1 cellular context compared by ENCODE assay signal in the genomic region with DNA sequence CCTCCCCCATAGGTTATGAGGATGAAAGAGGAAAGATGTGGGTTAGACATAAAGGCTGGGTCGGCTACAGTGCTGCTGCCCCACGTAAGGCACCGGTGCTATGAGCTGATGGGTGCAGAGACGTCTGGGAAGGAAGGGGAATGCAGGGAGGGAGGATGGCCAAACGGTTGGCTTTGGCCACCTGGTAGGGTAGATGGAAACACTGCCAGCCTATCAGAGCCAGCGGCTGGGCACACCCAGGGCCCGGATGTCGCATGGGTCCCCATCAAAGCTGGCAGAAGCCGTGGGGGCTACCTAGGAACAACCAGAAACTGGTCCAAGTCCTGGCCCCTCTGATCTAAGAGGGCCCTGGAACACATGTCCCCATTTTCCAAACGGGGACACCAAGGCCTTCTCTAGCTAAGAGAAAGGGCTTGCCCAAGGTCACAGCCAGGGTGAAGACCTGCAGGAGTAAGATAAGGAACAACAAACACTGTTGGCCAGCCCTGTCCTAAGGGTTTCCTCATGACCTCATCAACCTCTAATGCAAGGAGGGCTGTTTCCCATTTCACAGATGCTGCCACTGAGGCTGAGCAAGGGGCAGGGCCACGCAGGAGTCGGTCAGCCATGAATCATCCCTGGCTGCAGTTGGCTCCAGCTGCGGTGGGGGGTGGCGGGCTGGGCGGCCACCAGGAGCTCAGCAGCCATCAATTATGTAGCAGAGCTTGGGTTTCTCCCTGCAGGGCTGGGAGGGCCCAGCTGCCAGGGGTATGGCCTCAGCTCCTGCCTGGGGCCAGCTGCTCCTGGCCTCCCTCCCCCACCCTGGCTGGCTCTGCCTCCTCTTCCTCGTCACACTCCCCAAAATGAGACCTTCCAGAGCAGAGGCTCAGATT.
TF ChIP-seq lines count a peak whose summit lies in the region.

No MANE protein-coding gene starts in this region.

TF ChIP-seq in K562, 482 proteins besides CTCF, POLR2A, EP300 and RAD21 (continued from another document and continues in another):
- TF ChIP-seq MED1 (CRISPR knock-in tag; IDR thresholded peaks at IDR 0.05; ENCODE audit: borderline replicate concordance) (no peak), CHD4 (IDR thresholded peaks at IDR 0.05; ENCODE audit: insufficient read depth, insufficient replicate concordance, low read depth, low read length, poor library complexity, severe bottlenecking) (peak; percentile 77), PCBP2 (IDR thresholded peaks at IDR 0.05; ENCODE audit: low read depth, low read length, poor library complexity, severe bottlenecking) (no peak), FOXM1 (IDR thresholded peaks at IDR 0.05; ENCODE audit: low read depth) (peak; percentile 63; the same call in 1 of the 2 replicates), FOXM1 (CRISPR knock-in tag; IDR thresholded peaks at IDR 0.05; ENCODE audit: low read depth) (no peak; the same call in 1 of the 2 replicates), CSDE1 (IDR thresholded peaks at IDR 0.05) (no peak), FIP1L1 (IDR thresholded peaks at IDR 0.05; ENCODE audit: low read depth, low read length, poor library complexity, severe bottlenecking) (no peak), C11orf30 (IDR thresholded peaks at IDR 0.05; ENCODE audit: low read depth) (no peak), POLR2AphosphoS5 (IDR thresholded peaks at IDR 0.05; ENCODE audit: control insufficient read depth, insufficient read depth, low read depth, low read length) (peak; percentile 73; the same call in 1 of the 2 replicates), CHCHD3 (CRISPR knock-in tag; IDR thresholded peaks at IDR 0.05) (no peak), TCFL5 (CRISPR knock-in tag; conservative IDR thresholded peaks at IDR 0.05) (no peak), RFX1 (IDR thresholded peaks at IDR 0.05) (no peak), HDAC8 (tag; IDR thresholded peaks at IDR 0.05) (no peak), BCL6 (CRISPR knock-in tag; IDR thresholded peaks at IDR 0.05) (no peak), HOXB6 (CRISPR knock-in tag; IDR thresholded peaks at IDR 0.05; ENCODE audit: borderline replicate concordance) (no peak), SMARCA4 (IDR thresholded peaks at IDR 0.05) (peak; percentile 83), HNRNPH1 (optimal IDR thresholded peaks at IDR 0.05; ENCODE audit: low read depth, low read length) (no peak), NR2C2 (CRISPR knock-in tag; IDR thresholded peaks at IDR 0.05) (0 out of 2 replicates have a peak, but pooled peaks have one; percentile 18), NR2C2 (tag; IDR thresholded peaks at IDR 0.05) (no peak; the same call in 1 of the 2 replicates), ARID1B (IDR thresholded peaks at IDR 0.05) (peak; percentile 92), POLR2AphosphoS2 (IDR thresholded peaks at IDR 0.05; ENCODE audit: low read length) (no peak), ZNF224 (CRISPR knock-in tag; IDR thresholded peaks at IDR 0.05) (no peak), ZNF785 (CRISPR knock-in tag; IDR thresholded peaks at IDR 0.05) (no peak)
- TF ChIP-seq, protein P1, sequence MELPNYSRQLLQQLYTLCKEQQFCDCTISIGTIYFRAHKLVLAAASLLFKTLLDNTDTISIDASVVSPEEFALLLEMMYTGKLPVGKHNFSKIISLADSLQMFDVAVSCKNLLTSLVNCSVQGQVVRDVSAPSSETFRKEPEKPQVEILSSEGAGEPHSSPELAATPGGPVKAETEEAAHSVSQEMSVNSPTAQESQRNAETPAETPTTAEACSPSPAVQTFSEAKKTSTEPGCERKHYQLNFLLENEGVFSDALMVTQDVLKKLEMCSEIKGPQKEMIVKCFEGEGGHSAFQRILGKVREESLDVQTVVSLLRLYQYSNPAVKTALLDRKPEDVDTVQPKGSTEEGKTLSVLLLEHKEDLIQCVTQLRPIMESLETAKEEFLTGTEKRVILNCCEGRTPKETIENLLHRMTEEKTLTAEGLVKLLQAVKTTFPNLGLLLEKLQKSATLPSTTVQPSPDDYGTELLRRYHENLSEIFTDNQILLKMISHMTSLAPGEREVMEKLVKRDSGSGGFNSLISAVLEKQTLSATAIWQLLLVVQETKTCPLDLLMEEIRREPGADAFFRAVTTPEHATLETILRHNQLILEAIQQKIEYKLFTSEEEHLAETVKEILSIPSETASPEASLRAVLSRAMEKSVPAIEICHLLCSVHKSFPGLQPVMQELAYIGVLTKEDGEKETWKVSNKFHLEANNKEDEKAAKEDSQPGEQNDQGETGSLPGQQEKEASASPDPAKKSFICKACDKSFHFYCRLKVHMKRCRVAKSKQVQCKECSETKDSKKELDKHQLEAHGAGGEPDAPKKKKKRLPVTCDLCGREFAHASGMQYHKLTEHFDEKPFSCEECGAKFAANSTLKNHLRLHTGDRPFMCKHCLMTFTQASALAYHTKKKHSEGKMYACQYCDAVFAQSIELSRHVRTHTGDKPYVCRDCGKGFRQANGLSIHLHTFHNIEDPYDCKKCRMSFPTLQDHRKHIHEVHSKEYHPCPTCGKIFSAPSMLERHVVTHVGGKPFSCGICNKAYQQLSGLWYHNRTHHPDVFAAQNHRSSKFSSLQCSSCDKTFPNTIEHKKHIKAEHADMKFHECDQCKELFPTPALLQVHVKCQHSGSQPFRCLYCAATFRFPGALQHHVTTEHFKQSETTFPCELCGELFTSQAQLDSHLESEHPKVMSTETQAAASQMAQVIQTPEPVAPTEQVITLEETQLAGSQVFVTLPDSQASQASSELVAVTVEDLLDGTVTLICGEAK (IDR thresholded peaks at IDR 0.05), result no peak
- TF ChIP-seq, protein P1 (CRISPR knock-in tag; IDR thresholded peaks at IDR 0.05), result no peak
- TF ChIP-seq, protein P2, sequence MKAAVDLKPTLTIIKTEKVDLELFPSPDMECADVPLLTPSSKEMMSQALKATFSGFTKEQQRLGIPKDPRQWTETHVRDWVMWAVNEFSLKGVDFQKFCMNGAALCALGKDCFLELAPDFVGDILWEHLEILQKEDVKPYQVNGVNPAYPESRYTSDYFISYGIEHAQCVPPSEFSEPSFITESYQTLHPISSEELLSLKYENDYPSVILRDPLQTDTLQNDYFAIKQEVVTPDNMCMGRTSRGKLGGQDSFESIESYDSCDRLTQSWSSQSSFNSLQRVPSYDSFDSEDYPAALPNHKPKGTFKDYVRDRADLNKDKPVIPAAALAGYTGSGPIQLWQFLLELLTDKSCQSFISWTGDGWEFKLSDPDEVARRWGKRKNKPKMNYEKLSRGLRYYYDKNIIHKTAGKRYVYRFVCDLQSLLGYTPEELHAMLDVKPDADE (conservative IDR thresholded peaks at IDR 0.05; ENCODE audit: control insufficient read depth, low read depth, low read length), result peak; percentile 64
- TF ChIP-seq, protein P3, sequence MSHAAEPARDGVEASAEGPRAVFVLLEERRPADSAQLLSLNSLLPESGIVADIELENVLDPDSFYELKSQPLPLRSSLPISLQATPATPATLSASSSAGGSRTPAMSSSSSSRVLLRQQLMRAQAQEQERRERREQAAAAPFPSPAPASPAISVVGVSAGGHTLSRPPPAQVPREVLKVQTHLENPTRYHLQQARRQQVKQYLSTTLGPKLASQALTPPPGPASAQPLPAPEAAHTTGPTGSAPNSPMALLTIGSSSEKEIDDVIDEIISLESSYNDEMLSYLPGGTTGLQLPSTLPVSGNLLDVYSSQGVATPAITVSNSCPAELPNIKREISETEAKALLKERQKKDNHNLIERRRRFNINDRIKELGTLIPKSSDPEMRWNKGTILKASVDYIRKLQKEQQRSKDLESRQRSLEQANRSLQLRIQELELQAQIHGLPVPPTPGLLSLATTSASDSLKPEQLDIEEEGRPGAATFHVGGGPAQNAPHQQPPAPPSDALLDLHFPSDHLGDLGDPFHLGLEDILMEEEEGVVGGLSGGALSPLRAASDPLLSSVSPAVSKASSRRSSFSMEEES (CRISPR knock-in tag; IDR thresholded peaks at IDR 0.05), result no peak
- TF ChIP-seq, protein P4, sequence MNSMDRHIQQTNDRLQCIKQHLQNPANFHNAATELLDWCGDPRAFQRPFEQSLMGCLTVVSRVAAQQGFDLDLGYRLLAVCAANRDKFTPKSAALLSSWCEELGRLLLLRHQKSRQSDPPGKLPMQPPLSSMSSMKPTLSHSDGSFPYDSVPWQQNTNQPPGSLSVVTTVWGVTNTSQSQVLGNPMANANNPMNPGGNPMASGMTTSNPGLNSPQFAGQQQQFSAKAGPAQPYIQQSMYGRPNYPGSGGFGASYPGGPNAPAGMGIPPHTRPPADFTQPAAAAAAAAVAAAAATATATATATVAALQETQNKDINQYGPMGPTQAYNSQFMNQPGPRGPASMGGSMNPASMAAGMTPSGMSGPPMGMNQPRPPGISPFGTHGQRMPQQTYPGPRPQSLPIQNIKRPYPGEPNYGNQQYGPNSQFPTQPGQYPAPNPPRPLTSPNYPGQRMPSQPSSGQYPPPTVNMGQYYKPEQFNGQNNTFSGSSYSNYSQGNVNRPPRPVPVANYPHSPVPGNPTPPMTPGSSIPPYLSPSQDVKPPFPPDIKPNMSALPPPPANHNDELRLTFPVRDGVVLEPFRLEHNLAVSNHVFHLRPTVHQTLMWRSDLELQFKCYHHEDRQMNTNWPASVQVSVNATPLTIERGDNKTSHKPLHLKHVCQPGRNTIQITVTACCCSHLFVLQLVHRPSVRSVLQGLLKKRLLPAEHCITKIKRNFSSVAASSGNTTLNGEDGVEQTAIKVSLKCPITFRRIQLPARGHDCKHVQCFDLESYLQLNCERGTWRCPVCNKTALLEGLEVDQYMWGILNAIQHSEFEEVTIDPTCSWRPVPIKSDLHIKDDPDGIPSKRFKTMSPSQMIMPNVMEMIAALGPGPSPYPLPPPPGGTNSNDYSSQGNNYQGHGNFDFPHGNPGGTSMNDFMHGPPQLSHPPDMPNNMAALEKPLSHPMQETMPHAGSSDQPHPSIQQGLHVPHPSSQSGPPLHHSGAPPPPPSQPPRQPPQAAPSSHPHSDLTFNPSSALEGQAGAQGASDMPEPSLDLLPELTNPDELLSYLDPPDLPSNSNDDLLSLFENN (IDR thresholded peaks at IDR 0.05; ENCODE audit: low read depth in 2 of 2, low read length in 2 of 2), result peak in 1 of 2 experiments; percentile 75; a peak in 2 of 4 replicates
- TF ChIP-seq, protein P5, sequence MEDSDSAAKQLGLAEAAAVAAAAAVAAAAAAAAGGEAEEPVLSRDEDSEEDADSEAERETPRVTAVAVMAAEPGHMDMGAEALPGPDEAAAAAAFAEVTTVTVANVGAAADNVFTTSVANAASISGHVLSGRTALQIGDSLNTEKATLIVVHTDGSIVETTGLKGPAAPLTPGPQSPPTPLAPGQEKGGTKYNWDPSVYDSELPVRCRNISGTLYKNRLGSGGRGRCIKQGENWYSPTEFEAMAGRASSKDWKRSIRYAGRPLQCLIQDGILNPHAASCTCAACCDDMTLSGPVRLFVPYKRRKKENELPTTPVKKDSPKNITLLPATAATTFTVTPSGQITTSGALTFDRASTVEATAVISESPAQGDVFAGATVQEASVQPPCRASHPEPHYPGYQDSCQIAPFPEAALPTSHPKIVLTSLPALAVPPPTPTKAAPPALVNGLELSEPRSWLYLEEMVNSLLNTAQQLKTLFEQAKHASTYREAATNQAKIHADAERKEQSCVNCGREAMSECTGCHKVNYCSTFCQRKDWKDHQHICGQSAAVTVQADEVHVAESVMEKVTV (CRISPR knock-in tag; IDR thresholded peaks at IDR 0.05), result no peak
- TF ChIP-seq, protein P6, sequence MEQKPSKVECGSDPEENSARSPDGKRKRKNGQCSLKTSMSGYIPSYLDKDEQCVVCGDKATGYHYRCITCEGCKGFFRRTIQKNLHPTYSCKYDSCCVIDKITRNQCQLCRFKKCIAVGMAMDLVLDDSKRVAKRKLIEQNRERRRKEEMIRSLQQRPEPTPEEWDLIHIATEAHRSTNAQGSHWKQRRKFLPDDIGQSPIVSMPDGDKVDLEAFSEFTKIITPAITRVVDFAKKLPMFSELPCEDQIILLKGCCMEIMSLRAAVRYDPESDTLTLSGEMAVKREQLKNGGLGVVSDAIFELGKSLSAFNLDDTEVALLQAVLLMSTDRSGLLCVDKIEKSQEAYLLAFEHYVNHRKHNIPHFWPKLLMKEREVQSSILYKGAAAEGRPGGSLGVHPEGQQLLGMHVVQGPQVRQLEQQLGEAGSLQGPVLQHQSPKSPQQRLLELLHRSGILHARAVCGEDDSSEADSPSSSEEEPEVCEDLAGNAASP (IDR thresholded peaks at IDR 0.05), result no peak
- TF ChIP-seq, protein P7, sequence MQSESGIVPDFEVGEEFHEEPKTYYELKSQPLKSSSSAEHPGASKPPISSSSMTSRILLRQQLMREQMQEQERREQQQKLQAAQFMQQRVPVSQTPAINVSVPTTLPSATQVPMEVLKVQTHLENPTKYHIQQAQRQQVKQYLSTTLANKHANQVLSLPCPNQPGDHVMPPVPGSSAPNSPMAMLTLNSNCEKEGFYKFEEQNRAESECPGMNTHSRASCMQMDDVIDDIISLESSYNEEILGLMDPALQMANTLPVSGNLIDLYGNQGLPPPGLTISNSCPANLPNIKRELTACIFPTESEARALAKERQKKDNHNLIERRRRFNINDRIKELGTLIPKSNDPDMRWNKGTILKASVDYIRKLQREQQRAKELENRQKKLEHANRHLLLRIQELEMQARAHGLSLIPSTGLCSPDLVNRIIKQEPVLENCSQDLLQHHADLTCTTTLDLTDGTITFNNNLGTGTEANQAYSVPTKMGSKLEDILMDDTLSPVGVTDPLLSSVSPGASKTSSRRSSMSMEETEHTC (IDR thresholded peaks at IDR 0.05), result no peak
- TF ChIP-seq, protein P8, sequence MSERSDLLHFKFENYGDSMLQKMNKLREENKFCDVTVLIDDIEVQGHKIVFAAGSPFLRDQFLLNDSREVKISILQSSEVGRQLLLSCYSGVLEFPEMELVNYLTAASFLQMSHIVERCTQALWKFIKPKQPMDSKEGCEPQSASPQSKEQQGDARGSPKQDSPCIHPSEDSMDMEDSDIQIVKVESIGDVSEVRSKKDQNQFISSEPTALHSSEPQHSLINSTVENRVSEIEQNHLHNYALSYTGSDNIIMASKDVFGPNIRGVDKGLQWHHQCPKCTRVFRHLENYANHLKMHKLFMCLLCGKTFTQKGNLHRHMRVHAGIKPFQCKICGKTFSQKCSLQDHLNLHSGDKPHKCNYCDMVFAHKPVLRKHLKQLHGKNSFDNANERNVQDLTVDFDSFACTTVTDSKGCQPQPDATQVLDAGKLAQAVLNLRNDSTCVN (CRISPR knock-in tag; IDR thresholded peaks at IDR 0.05), result no peak
